16 cellular contexts compared by ENCODE assay signal in the genomic region with DNA sequence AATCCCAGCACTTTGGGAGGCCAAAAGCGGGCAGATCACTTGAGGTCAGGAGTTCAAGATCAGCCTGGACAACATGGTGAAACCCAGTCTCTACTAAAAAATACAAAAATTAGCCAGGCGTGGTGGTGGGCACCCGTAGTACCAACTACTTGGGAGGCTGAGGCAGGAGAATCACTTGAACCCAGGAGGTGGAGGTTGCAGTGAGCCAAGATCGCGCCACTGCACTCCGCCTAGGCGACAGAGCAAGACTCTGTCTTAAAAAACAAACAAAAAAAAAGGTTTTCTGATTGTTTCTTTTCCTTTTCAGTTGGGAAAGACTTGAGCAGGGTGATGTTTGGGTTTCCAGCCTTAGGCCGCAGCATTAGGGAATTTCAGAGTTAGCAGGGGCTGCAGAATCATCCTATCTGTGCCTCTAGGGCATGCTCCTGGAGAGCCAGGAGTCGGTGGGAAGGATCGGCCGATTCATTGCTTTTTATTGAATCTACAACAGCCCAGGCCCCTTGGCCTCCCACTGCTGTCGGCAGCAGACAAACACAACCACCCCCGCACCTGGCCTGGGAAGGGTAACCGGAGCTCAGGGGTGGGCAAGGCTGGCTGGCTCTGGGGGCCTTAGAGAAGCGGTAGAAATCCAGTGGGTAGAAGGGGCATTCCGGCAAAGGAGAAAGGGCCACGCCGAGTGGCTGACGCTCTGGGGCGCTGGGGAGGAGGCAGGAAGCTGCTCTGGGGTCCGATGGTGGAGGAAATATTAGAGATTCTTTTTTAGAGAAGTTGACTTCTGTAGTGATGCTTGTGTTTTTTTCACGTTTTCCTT. TPM values are rescaled to one million over a fixed set of nuclear protein-coding genes. Genes with fewer than 3 reads are reported as not detected.
DNase-seq lines count a peak whose midpoint lies in the region; ATAC-seq, FAIRE-seq and TF ChIP-seq lines count a peak whose summit lies in the region.
"Had no signal": no experiment of that assay in that cellular context is flagged by ENCODE, and none has a peak within 500 bp of the region (broad histone marks: within the 10 kb centered on the region; RNA-seq: fewer than 3 reads in every experiment).

No MANE protein-coding gene starts in this region.

- WGBS in gastroesophageal sphincter (ENCODE audit: low coverage in 1 of 2), 2 donors, result 77 to 92% methylated on average over 3 to 15 of the region's 22 CpGs

- TF ChIP-seq POLR2A in gastrocnemius medialis (IDR thresholded peaks at IDR 0.05) (no peak), gastroesophageal sphincter (IDR thresholded peaks at IDR 0.05) (no peak)

- H3K4me1 ChIP-seq in kidney (ENCODE audit: control insufficient read depth in 1 of 2, insufficient read depth in 1 of 2, low read depth in 1 of 2, low read length in 2 of 2) (peaks cover 0 to 7% of the 10 kb centered on the region in 2 donors), gastrocnemius medialis (peaks cover 27 to 43% of the 10 kb centered on the region in 2 donors), gastroesophageal sphincter (peaks cover 0 to 25% (median 0%) of the 10 kb centered on the region in 3 donors)
- H3K4me1 ChIP-seq: breast epithelium, thyroid gland had no signal

- no peak for FAIRE-seq in kidney (lab: Jason Lieb, UNC)
- FAIRE-seq: GM19239, islet of Langerhans had no signal

- ATAC-seq in gastrocnemius medialis (no peak), HG03439 (IDR thresholded peaks at IDR 0.05; ENCODE audit: unreplicated experiment) (no peak), gastroesophageal sphincter (no peak)

- H3K4me3 ChIP-seq in H7 (ENCODE audit: insufficient read depth, low read depth, low read length), result no peak overlapping the region
- H3K4me3 ChIP-seq in SK-N-MC, result no peak overlapping the region
- H3K4me3 ChIP-seq in kidney (ENCODE audit: low read length in 2 of 2), result no peak overlapping the region
- H3K4me3 ChIP-seq in gastrocnemius medialis, result no peak overlapping the region
- no peak overlapping the region for H3K4me3 ChIP-seq in gastroesophageal sphincter
- H3K4me3 ChIP-seq: BLaER1 treated with 17β-estradiol and CSF1 and Interleukin-3, amounts not matched to agents 10 nM and 100 nM; breast epithelium; thyroid gland had no signal

- TF ChIP-seq CTCF in kidney (IDR thresholded peaks at IDR 0.05; ENCODE audit: borderline replicate concordance, extremely low read depth, insufficient read depth) (no peak), gastrocnemius medialis (IDR thresholded peaks at IDR 0.05 in 4 of 5, conservative IDR thresholded peaks at IDR 0.05 in 1 of 5) (no peak), gastroesophageal sphincter (IDR thresholded peaks at IDR 0.05) (no peak)

- H3K36me3 ChIP-seq in H7 (replicated peaks; ENCODE audit: control insufficient read depth, insufficient read depth, low read length), result peaks cover 18% of the 10 kb centered on the region
- peaks cover 24% of the 10 kb centered on the region; the same call in 1 of the 2 replicates for H3K36me3 ChIP-seq in SK-N-MC (ENCODE audit: insufficient read depth, low read length)
- H3K36me3 ChIP-seq in kidney (ENCODE audit: control insufficient read depth in 1 of 2, insufficient read depth in 2 of 2, low read length in 2 of 2), result no peaks in the 10 kb centered on the region
- peaks cover 3 to 12% of the 10 kb centered on the region in 2 donors for H3K36me3 ChIP-seq in gastrocnemius medialis
- H3K36me3 ChIP-seq in gastroesophageal sphincter, result no peaks in the 10 kb centered on the region
- H3K36me3 ChIP-seq: breast epithelium, thyroid gland had no signal

- DNase-seq in H7 (peak; percentile 83), SK-N-MC (ENCODE audit: low read depth, low spot score) (no peak), kidney (peak; percentile 37), gastrocnemius medialis (peak in 1 of 2 donors; percentile 7), NCI-H2107 treated with DMSO at 0.1 percent for 48 hours (lab: John Stamatoyannopoulos, UW; ENCODE audit: unreplicated experiment) (no peak)
- DNase-seq: NCI-H1436; NCI-H446; nucleus accumbens; stimulated activated CD4-positive, alpha-beta T cell treated with anti-CD3 and anti-CD28 coated beads, Interleukin-4, amount 100 ng/mL, for 4 hours; thyroid gland had no signal

- no peak overlapping the region for H3K9ac ChIP-seq in SK-N-MC (ENCODE audit: insufficient read length)
- H3K9ac ChIP-seq in kidney (ENCODE audit: low read length in 2 of 2), result no peak overlapping the region

- peak overlapping the region; percentile 77 for H3K27ac ChIP-seq in SK-N-MC
- no peak overlapping the region for H3K27ac ChIP-seq in kidney (ENCODE audit: low read depth in 2 of 2, low read length in 2 of 2)
- H3K27ac ChIP-seq in gastrocnemius medialis, result peak overlapping the region; percentile 91 to 99 (median 96)
- no peak overlapping the region for H3K27ac ChIP-seq in gastroesophageal sphincter
- H3K27ac ChIP-seq: breast epithelium, thyroid gland had no signal

- H3K27me3 ChIP-seq in H7 (ENCODE audit: control insufficient read depth, insufficient read depth, low read length) (no peaks in the 10 kb centered on the region), gastrocnemius medialis (no peaks in the 10 kb centered on the region), gastroesophageal sphincter (no peaks in the 10 kb centered on the region)
- H3K27me3 ChIP-seq: BLaER1 treated with 17β-estradiol and CSF1 and Interleukin-3, amounts not matched to agents 10 nM and 100 nM; breast epithelium; thyroid gland had no signal

- intact Hi-C loops in kidney (cut with DNase I) (no loop called here), gastrocnemius medialis (cut with DNase I; ENCODE audit: low total_unique reads) (loop anchor here (2.0 to 10.0 kb wide), 2 partner anchors 53 to 855 kb away; a partner anchor contains a TSS)

- in situ Hi-C loops in gastrocnemius medialis (cut with MboI; ENCODE audit: low sequenced_read_pairs in 4 of 4), result no loop called here

- TF ChIP-seq EP300 in gastroesophageal sphincter (IDR thresholded peaks at IDR 0.05), result no peak

- no peaks in the 10 kb centered on the region for H3K9me3 ChIP-seq in SK-N-MC (ENCODE audit: low read depth, low read length)
- H3K9me3 ChIP-seq in kidney (ENCODE audit: control insufficient read depth in 1 of 2, low read length in 2 of 2), result no peaks in the 10 kb centered on the region
- no peaks in the 10 kb centered on the region for H3K9me3 ChIP-seq in gastrocnemius medialis
- H3K9me3 ChIP-seq in gastroesophageal sphincter, result no peaks in the 10 kb centered on the region
- H3K9me3 ChIP-seq: breast epithelium, thyroid gland had no signal

RNA-seq across cellular contexts. Expression of a gene that starts 6.3 kb away (rescaled TPM):
- 30.1 and 39.7 TPM in 2 replicates for total RNA-seq in H7 (2014; rRNA removed; shearing (Covaris generic))
- total RNA-seq in kidney (4.7 TPM), gastrocnemius medialis (100 to 1,000 TPM in 3 of 4 donors, 10 to 100 TPM in 1; 93.4 to 320 (median 139) TPM), gastroesophageal sphincter (1 to 10 TPM in 3 of 4 donors, under 1 TPM in 1; 0.54 to 1.8 (median 1.5) TPM)
- 21.1 TPM for polyA plus RNA-seq in kidney (ENCODE audit: insufficient read depth, low read depth, low replicate concordance)

RNA-seq across cellular contexts. Expression of a gene that starts 30.4 kb away (rescaled TPM):
- 0.26 TPM in 1 of 2 replicates, not detected in the other for total RNA-seq in H7 (2014; rRNA removed; shearing (Covaris generic))
- total RNA-seq in kidney (9.4 TPM), gastrocnemius medialis (10 to 100 TPM in 2 of 4 donors, 1 to 10 TPM in 2; 5.9 to 15.7 (median 8.9) TPM), gastroesophageal sphincter (1 to 10 TPM; 1.9 to 9.7 (median 6.4) TPM)
- 5.8 TPM for polyA plus RNA-seq in kidney (ENCODE audit: insufficient read depth, low read depth, low replicate concordance)

Comparison
In these comparisons a context has a peak if more than half of its experiments do, and no peak if none do; other contexts are left out.
1. DNase-seq: peak in H7 (single experiment) and kidney (single experiment); none in SK-N-MC (single experiment) and NCI-H2107 treated with DMSO at 0.1 percent for 48 hours (single experiment).
2. H3K27ac ChIP-seq: peak in SK-N-MC (single experiment) and gastrocnemius medialis (4 of 4); none in kidney (0 of 2) and gastroesophageal sphincter (0 of 4).